ENCODE assay signal across 9 cellular contexts in the genomic region with DNA sequence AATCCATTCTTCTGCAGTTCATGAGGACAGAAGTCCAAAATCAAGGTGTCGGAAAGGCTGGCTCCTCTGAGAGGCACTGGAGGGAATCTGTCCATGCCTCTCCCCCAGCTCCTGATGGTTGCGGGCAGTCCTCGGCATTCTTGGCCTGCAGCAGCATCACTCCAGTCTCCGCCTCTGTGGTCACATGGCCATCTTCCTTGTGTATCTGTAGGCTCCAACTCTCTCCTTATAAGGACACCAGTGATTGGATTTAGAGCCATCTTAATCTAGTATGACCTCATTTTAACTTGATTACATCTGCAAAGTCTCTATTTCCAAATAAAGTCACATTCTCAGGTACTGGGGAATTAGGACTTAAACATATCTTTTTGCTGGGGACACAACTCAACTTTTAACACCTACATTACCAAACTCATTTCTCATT. TPM values are rescaled to one million over a fixed set of nuclear protein-coding genes. Genes with fewer than 3 reads are reported as not detected.
DNase-seq lines count a peak whose midpoint lies in the region; ATAC-seq, FAIRE-seq and TF ChIP-seq lines count a peak whose summit lies in the region.
"Had no signal": no experiment of that assay in that cellular context is flagged by ENCODE, and none has a peak within 500 bp of the region (broad histone marks: within the 10 kb centered on the region; RNA-seq: fewer than 3 reads in every experiment).

No MANE protein-coding gene starts in this region.

- DNase-seq in DMS 273 (lab: John Stamatoyannopoulos, UW; ENCODE audit: unreplicated experiment) (peak; percentile 47), DMS 273 treated with DMSO at 0.1 percent for 48 hours (lab: John Stamatoyannopoulos, UW) (no peak), endothelial cell of umbilical vein (ENCODE audit: low read depth, low spot score) (peak; percentile 84), mesothelial cell of epicardium (ENCODE audit: low spot score in 2 of 2, unreplicated experiment in 2 of 2) (peak in 1 of 2 experiments; percentile 55), vagina (ENCODE audit: extremely low spot score in 2 of 2) (no peak), T-helper 2 cell (no peak), GF-D8 (lab: John Stamatoyannopoulos, UW) (no peak)

- peak overlapping the region; percentile 96 for H3K27ac Mint-ChIP-seq in mesothelial cell of epicardium

- H3K9me3 Mint-ChIP-seq in mesothelial cell of epicardium = no peaks in the 10 kb centered on the region

- H3K36me3 ChIP-seq in endothelial cell of umbilical vein (ENCODE audit: control insufficient read depth in 2 of 2, extremely low read depth in 1 of 2, insufficient read depth in 2 of 2, low read length in 2 of 2) (no peaks in the 10 kb centered on the region), vagina (no peaks in the 10 kb centered on the region)

- intact Hi-C loops in endothelial cell of umbilical vein (cut with micrococcal nuclease) (loop anchor here (5.0 kb wide), 1 partner anchor 225 kb away; no protein-coding TSS in a partner anchor), vagina (cut with DNase I) (no loop called here)

- no peak overlapping the region for H2AFZ ChIP-seq in endothelial cell of umbilical vein (ENCODE audit: low read depth, low read length)

- CTCF ChIA-PET in endothelial cell of umbilical vein (lab: Charles Lee) = interaction anchor here (1.0 to 2.7 kb wide), 7 partner anchors 8 to 165 kb away, joined by 3 to 11 read pairs (median 5); no protein-coding TSS in a partner anchor

- H3K27me3 ChIP-seq in endothelial cell of umbilical vein (ENCODE audit: control insufficient read depth in 2 of 2, insufficient read depth in 2 of 2, low read length in 2 of 2) = no peaks in the 10 kb centered on the region
- H3K27me3 ChIP-seq in vagina = no peaks in the 10 kb centered on the region

- no peaks in the 10 kb centered on the region for H4K20me1 ChIP-seq in endothelial cell of umbilical vein (replicated peaks; ENCODE audit: control insufficient read depth, extremely low read depth, insufficient read depth, low read length)

- H3K79me2 ChIP-seq in endothelial cell of umbilical vein (ENCODE audit: control insufficient read depth, insufficient read depth, low read length) = no peaks in the 10 kb centered on the region

- H3K9ac ChIP-seq in endothelial cell of umbilical vein (replicated peaks; ENCODE audit: extremely low read depth, insufficient read depth, low read length) = peak overlapping the region; percentile 83

- H3K27ac ChIP-seq in endothelial cell of umbilical vein (ENCODE audit: insufficient read depth, low read depth, low read length) (peak overlapping the region; percentile 98), vagina (peak overlapping the region; percentile 73)

- FAIRE-seq in endothelial cell of umbilical vein (lab: Jason Lieb, UNC) = peak; percentile 93
- FAIRE-seq: A204.1 had no signal

- H3K4me1 ChIP-seq in endothelial cell of umbilical vein (ENCODE audit: control insufficient read depth, extremely low read depth, insufficient read depth, low read length) (peaks cover 52% of the 10 kb centered on the region), vagina (peaks cover 31% of the 10 kb centered on the region)

- no peaks in the 10 kb centered on the region for H3K36me3 Mint-ChIP-seq in mesothelial cell of epicardium

- no peaks in the 10 kb centered on the region for H3K9me1 ChIP-seq in endothelial cell of umbilical vein (replicated peaks; ENCODE audit: control insufficient read depth, extremely low read depth, insufficient read depth, low read length)

- H3K4me3 Mint-ChIP-seq in mesothelial cell of epicardium = no peak overlapping the region

- peak overlapping the region; percentile 33 for H3K4me2 ChIP-seq in endothelial cell of umbilical vein (ENCODE audit: insufficient read depth, low read length)

- no TSS peak for BruUV-seq in endothelial cell of umbilical vein (replicated peaks; lab: Mats Ljungman, UMichigan)

- H3K9me3 ChIP-seq in endothelial cell of umbilical vein (replicated peaks; ENCODE audit: control insufficient read depth, insufficient read depth, low read length) (no peaks in the 10 kb centered on the region), vagina (no peaks in the 10 kb centered on the region)

- POLR2A ChIA-PET in endothelial cell of umbilical vein (lab: Charles Lee) = interaction anchor here (0.7 to 1.7 kb wide), 3 partner anchors 18 to 354 kb away, joined by 3 to 8 read pairs (median 5); no protein-coding TSS in a partner anchor

- TF ChIP-seq CTCF in endothelial cell of umbilical vein (IDR thresholded peaks at IDR 0.05; ENCODE audit: extremely low read depth in 1 of 2, insufficient read depth in 1 of 2, low read depth in 1 of 2, low read length in 2 of 2) (no peak), mesothelial cell of epicardium (IDR thresholded peaks at IDR 0.05; ENCODE audit: unreplicated experiment) (no peak), vagina (IDR thresholded peaks at IDR 0.05) (no peak)

- H3K4me3 ChIP-seq in endothelial cell of umbilical vein (replicated peaks in 1 of 3; ENCODE audit: insufficient read depth in 1 of 3, low read depth in 1 of 3, low read length in 3 of 3) (no peak overlapping the region), vagina (no peak overlapping the region)

- no peak for ATAC-seq in GM21825 (IDR thresholded peaks at IDR 0.05; ENCODE audit: unreplicated experiment)

- H3K27me3 Mint-ChIP-seq in mesothelial cell of epicardium (ENCODE audit: low read depth) = no peaks in the 10 kb centered on the region

- peaks cover 45% of the 10 kb centered on the region for H3K4me1 Mint-ChIP-seq in mesothelial cell of epicardium

- TF ChIP-seq POLR2A in endothelial cell of umbilical vein (IDR thresholded peaks at IDR 0.05; ENCODE audit: low read depth, low read length) (peak; percentile 65), vagina (IDR thresholded peaks at IDR 0.05) (no peak)

- dilution Hi-C loops in endothelial cell of umbilical vein (cut with MboI; ENCODE audit: extremely low pct_ligation_motif_present, low sequenced_read_pairs) = no loop called here

TF ChIP-seq in endothelial cell of umbilical vein, 7 proteins besides CTCF, POLR2A, EP300 and RAD21:
- TF ChIP-seq POLR2AphosphoS5 (IDR thresholded peaks at IDR 0.05; ENCODE audit: insufficient read depth, low read depth, low read length) = peak; percentile 61
- peak; percentile 78 for TF ChIP-seq MAX (IDR thresholded peaks at IDR 0.05; ENCODE audit: insufficient read depth, insufficient read length)
- TF ChIP-seq GATA2 (IDR thresholded peaks at IDR 0.05; ENCODE audit: insufficient read depth, insufficient read length, low read depth, low read length) = peak; percentile 33
- no peak for TF ChIP-seq MYC (IDR thresholded peaks at IDR 0.05; ENCODE audit: low read depth, low read length)
- TF ChIP-seq JUN (IDR thresholded peaks at IDR 0.05; ENCODE audit: borderline replicate concordance, insufficient read depth, insufficient read length, low read depth) = peak; percentile 44

RNA-seq across cellular contexts. Expression of gene FLNB, which starts 56.0 kb away (rescaled TPM):
- 595 and 670 TPM in 2 replicates for total RNA-seq in endothelial cell of umbilical vein
- polyA plus RNA-seq in endothelial cell of umbilical vein = 479 and 516 TPM in 2 replicates
- polyA plus RNA-seq in endothelial cell of umbilical vein (2011; cell fraction: cytosol; rRNA removed) = 267 and 270 TPM in 2 replicates
- polyA plus RNA-seq in endothelial cell of umbilical vein (2011; cell fraction: nucleus; rRNA removed) = 3,546 and 4,297 TPM in 2 replicates
- polyA plus RNA-seq in endothelial cell of umbilical vein (2012) = 427 and 466 TPM in 2 replicates
- polyA minus RNA-seq in endothelial cell of umbilical vein = 1,506 and 1,741 TPM in 2 replicates
- 139 TPM for polyA minus RNA-seq in endothelial cell of umbilical vein (2011; cell fraction: cytosol; rRNA and poly(A)+ RNA removed)
- polyA minus RNA-seq in endothelial cell of umbilical vein (2011; cell fraction: nucleus; rRNA and poly(A)+ RNA removed) = 3,042 and 3,714 TPM in 2 replicates
- 173 to 190 TPM (median 177 TPM) in 3 replicates for total RNA-seq in mesothelial cell of epicardium
- 147 TPM for total RNA-seq in vagina

Comparison
In these comparisons a context has a peak if more than half of its experiments do, and no peak if none do; other contexts are left out.
1. DNase-seq: peak in DMS 273 (single experiment) and endothelial cell of umbilical vein (single experiment); none in DMS 273 treated with DMSO at 0.1 percent for 48 hours (single experiment), vagina (0 of 2), T-helper 2 cell (0 of 5) and GF-D8 (single experiment).